In genomic region chr4:7806080-7806630, GRCh38 we compare ENCODE assay signal across 10 cellular contexts.
A peak's percentile ranks its signal among the peaks of the same experiment; 100 is the strongest.
DNase-seq lines count a peak whose midpoint lies in the region; ATAC-seq and TF ChIP-seq lines count a peak whose summit lies in the region.
"Had no signal": no experiment of that assay in that cellular context is flagged by ENCODE, and none has a peak within 500 bp of the region (broad histone marks: within the 10 kb centered on the region; RNA-seq: fewer than 3 reads in every experiment).

No MANE protein-coding gene starts in this region.

- peaks cover 4% of the 10 kb centered on the region for H3K36me3 Mint-ChIP-seq in activated CD4-positive, alpha-beta memory T cell treated with anti-CD3 and anti-CD28 coated beads, Interleukin-2, amount 10 ng/mL, durations not matched to agents 7 days and 5 days (ENCODE audit: low read depth)

- no peak for TF ChIP-seq POLR2A in testis (IDR thresholded peaks at IDR 0.05)

- H3K36me3 ChIP-seq in SK-N-SH (replicated peaks in 1 of 2; ENCODE audit: control insufficient read depth in 1 of 2, insufficient read depth in 2 of 2, low read length in 1 of 2) (peaks cover 52 to 58% of the 10 kb centered on the region in 2 experiments), mesodermal cell (ENCODE audit: control insufficient read depth, insufficient read depth, low read length) (peaks cover 60% of the 10 kb centered on the region), testis (ENCODE audit: low read depth, missing control alignments) (no peaks in the 10 kb centered on the region)
- H3K36me3 ChIP-seq in effector memory CD4-positive, alpha-beta T cell (ENCODE audit: control insufficient read depth, insufficient read depth, low read length) = peaks cover 10% of the 10 kb centered on the region

- H3F3A ChIP-seq in SK-N-SH (replicated peaks; ENCODE audit: insufficient read depth) = peaks cover 59% of the 10 kb centered on the region

- intact Hi-C loops in testis (cut with DNase I; ENCODE audit: low total_unique reads) = no loop called here

- H3K4me2 ChIP-seq in SK-N-SH = peak overlapping the region; percentile 26
- H3K4me2 ChIP-seq: KMS-11 had no signal

- POLR2A ChIA-PET in SK-N-SH (lab: Yijun Ruan, JAX) = no interaction called here
- POLR2A ChIA-PET in activated CD4-positive, alpha-beta memory T cell treated with anti-CD3 and anti-CD28 coated beads, Interleukin-2, amount 10 ng/mL, durations not matched to agents 7 days and 5 days (lab: Charles Lee) = no interaction called here

- H3K4me3 ChIP-seq in SK-N-SH (ENCODE audit: low read depth in 2 of 2, low read length in 1 of 2) = no peak overlapping the region
- no peak overlapping the region for H3K4me3 ChIP-seq in fibroblast of mammary gland (ENCODE audit: control insufficient read depth, low read depth, low read length)
- no peak overlapping the region for H3K4me3 ChIP-seq in mesodermal cell (ENCODE audit: extremely low read depth, insufficient read depth, low read length, poor library complexity, severe bottlenecking)
- H3K4me3 ChIP-seq in testis = no peak overlapping the region
- H3K4me3 ChIP-seq in effector memory CD4-positive, alpha-beta T cell (ENCODE audit: insufficient read depth, low read depth, low read length, poor library complexity, severe bottlenecking) = no peak overlapping the region

- H3K9me3 Mint-ChIP-seq in activated CD4-positive, alpha-beta memory T cell treated with anti-CD3 and anti-CD28 coated beads, Interleukin-2, amount 10 ng/mL, durations not matched to agents 7 days and 5 days = no peaks in the 10 kb centered on the region

- no peak for DNase-seq in SK-N-SH
- DNase-seq in fibroblast of mammary gland (ENCODE audit: low read depth) = peak; percentile 63
- peak; percentile 74 for DNase-seq in testis
- no peak for DNase-seq in activated CD4-positive, alpha-beta memory T cell treated with anti-CD3 and anti-CD28 coated beads, Interleukin-2, amount 10 ng/mL, durations not matched to agents 7 days and 5 days
- DNase-seq in effector memory CD4-positive, alpha-beta T cell = no peak
- DNase-seq: stimulated activated CD4-positive, alpha-beta T cell treated with anti-CD3 and anti-CD28 coated beads, Interleukin-4, amount 100 ng/mL, for 4 hours had no signal

- H3K4me1 Mint-ChIP-seq in activated CD4-positive, alpha-beta memory T cell treated with anti-CD3 and anti-CD28 coated beads, Interleukin-2, amount 10 ng/mL, durations not matched to agents 7 days and 5 days = peaks cover 16% of the 10 kb centered on the region

- peaks cover 5% of the 10 kb centered on the region for H4K20me1 ChIP-seq in SK-N-SH (ENCODE audit: insufficient read depth)

- H2AFZ ChIP-seq in SK-N-SH (ENCODE audit: low read depth) = no peak overlapping the region

- CTCF ChIA-PET in SK-N-SH (lab: Yijun Ruan, JAX) = interaction anchor here (5.0 to 13.1 kb wide), 9 partner anchors 13 to 180 kb away, joined by 46 to 231 read pairs (median 135); partner anchors contain the start of gene AFAP1
- CTCF ChIA-PET in activated CD4-positive, alpha-beta memory T cell treated with anti-CD3 and anti-CD28 coated beads, Interleukin-2, amount 10 ng/mL, durations not matched to agents 7 days and 5 days (lab: Charles Lee) = interaction anchor here (0.8 to 4.8 kb wide), 7 partner anchors 14 to 181 kb away, joined by 3 to 49 read pairs (median 5); partner anchors contain the start of gene AFAP1

- H3K79me2 ChIP-seq in SK-N-SH (ENCODE audit: insufficient read depth) = peaks cover 89% of the 10 kb centered on the region

- H3K27me3 Mint-ChIP-seq in activated CD4-positive, alpha-beta memory T cell treated with anti-CD3 and anti-CD28 coated beads, Interleukin-2, amount 10 ng/mL, durations not matched to agents 7 days and 5 days = no peaks in the 10 kb centered on the region

- H3K9me3 ChIP-seq in SK-N-SH (no peaks in the 10 kb centered on the region), mesodermal cell (ENCODE audit: control insufficient read depth, low read length) (peaks cover 6% of the 10 kb centered on the region), testis (no peaks in the 10 kb centered on the region)
- no peaks in the 10 kb centered on the region for H3K9me3 ChIP-seq in effector memory CD4-positive, alpha-beta T cell (ENCODE audit: control insufficient read depth, low read length)

- no peak for ATAC-seq in HG03175 (IDR thresholded peaks at IDR 0.05; ENCODE audit: unreplicated experiment)
- no peak for ATAC-seq in GM21526 (IDR thresholded peaks at IDR 0.05; ENCODE audit: low FRiP score, unreplicated experiment)

- no peak for TF ChIP-seq RAD21 in SK-N-SH (IDR thresholded peaks at IDR 0.05; ENCODE audit: low read length)

- H3K4me3 Mint-ChIP-seq in activated CD4-positive, alpha-beta memory T cell treated with anti-CD3 and anti-CD28 coated beads, Interleukin-2, amount 10 ng/mL, durations not matched to agents 7 days and 5 days = no peak overlapping the region

- H3K27ac ChIP-seq in SK-N-SH (ENCODE audit: low read depth in 2 of 2, low read length in 1 of 2) (peak overlapping the region; percentile 67 to 86), mesodermal cell (ENCODE audit: low read depth, low read length, severe bottlenecking) (peak overlapping the region; percentile 78), testis (peak overlapping the region in 1 of 2 donors; percentile 56)
- no peak overlapping the region for H3K27ac ChIP-seq in effector memory CD4-positive, alpha-beta T cell (ENCODE audit: insufficient read depth, low read length, poor library complexity, severe bottlenecking)
- H3K27ac ChIP-seq: KMS-11 had no signal

- H3K9me2 ChIP-seq in SK-N-SH = no peaks in the 10 kb centered on the region

- no peak for TF ChIP-seq CTCF in SK-N-SH (IDR thresholded peaks at IDR 0.05)
- TF ChIP-seq CTCF in fibroblast of mammary gland (conservative IDR thresholded peaks at IDR 0.05; ENCODE audit: control insufficient read depth, insufficient read depth, low read depth, low read length) = no peak
- TF ChIP-seq CTCF in testis (IDR thresholded peaks at IDR 0.05) = no peak

- WGBS in SK-N-SH (ENCODE audit: low lambda C conversion rate) = 85% methylated on average over 13 of the region's 15 CpGs
- 79 to 80% methylated on average over 14 of the region's 15 CpGs for WGBS in mesodermal cell (ENCODE audit: insufficient coverage in 2 of 2), 2 experiments
- WGBS in testis, 2 donors = 67 to 70% methylated on average over 15 of the region's 15 CpGs

- H3K27ac Mint-ChIP-seq in activated CD4-positive, alpha-beta memory T cell treated with anti-CD3 and anti-CD28 coated beads, Interleukin-2, amount 10 ng/mL, durations not matched to agents 7 days and 5 days = no peak overlapping the region

- H3K4me1 ChIP-seq in SK-N-SH (ENCODE audit: control insufficient read depth in 1 of 2, insufficient read depth in 2 of 2, low read depth in 1 of 2, low read length in 1 of 2) (peaks cover 31 to 34% of the 10 kb centered on the region in 2 experiments), mesodermal cell (ENCODE audit: control insufficient read depth, insufficient read depth, low read length, poor library complexity, severe bottlenecking) (peaks cover 39% of the 10 kb centered on the region), testis (peaks cover 14% of the 10 kb centered on the region)
- no peaks in the 10 kb centered on the region for H3K4me1 ChIP-seq in effector memory CD4-positive, alpha-beta T cell (ENCODE audit: control insufficient read depth, insufficient read depth, low read length, poor library complexity, severe bottlenecking)

- H3K9ac ChIP-seq in SK-N-SH = peak overlapping the region; percentile 6; the same call in 1 of the 2 replicates
- H3K9ac ChIP-seq: KMS-11 had no signal

- TF ChIP-seq EP300 in SK-N-SH (IDR thresholded peaks at IDR 0.05; ENCODE audit: borderline replicate concordance in 1 of 2, low read depth in 1 of 2, low read length in 1 of 2) = no peak

- H3K27me3 ChIP-seq in SK-N-SH (ENCODE audit: insufficient read depth) = no peaks in the 10 kb centered on the region
- H3K27me3 ChIP-seq in testis = no peaks in the 10 kb centered on the region
- no peaks in the 10 kb centered on the region for H3K27me3 ChIP-seq in effector memory CD4-positive, alpha-beta T cell (replicated peaks; ENCODE audit: control insufficient read depth, insufficient read depth, low read length, poor library complexity, severe bottlenecking)

TF ChIP-seq in SK-N-SH, 30 proteins besides CTCF, POLR2A, EP300 and RAD21:
- no peak for TF ChIP-seq MXI1 (IDR thresholded peaks at IDR 0.05; ENCODE audit: low read depth, low read length)

Comparison
In these comparisons a context has a peak if more than half of its experiments do, and no peak if none do; other contexts are left out.
1. DNase-seq: peak in fibroblast of mammary gland (single experiment) and testis (single experiment); none in SK-N-SH (single experiment), activated CD4-positive, alpha-beta memory T cell treated with anti-CD3 and anti-CD28 coated beads, Interleukin-2, amount 10 ng/mL, durations not matched to agents 7 days and 5 days (single experiment) and effector memory CD4-positive, alpha-beta T cell (0 of 3).